ENCODE assay signal across 1 cellular context in genomic region chr2:378364-378763, GRCh38.
TF ChIP-seq lines count a peak whose summit lies in the region.

No MANE protein-coding gene starts in this region.

TF ChIP-seq in HepG2, 621 proteins besides CTCF, POLR2A, EP300 and RAD21 (continued from another document and continues in another):
- 0 out of 2 replicates have a peak, but pooled peaks have one; percentile 21 for TF ChIP-seq ZNF609 (CRISPR knock-in tag; IDR thresholded peaks at IDR 0.05; ENCODE audit: borderline replicate concordance)
- no peak for TF ChIP-seq ZFP36L2 (CRISPR knock-in tag; IDR thresholded peaks at IDR 0.05)
- TF ChIP-seq SIX4 (CRISPR knock-in tag; IDR thresholded peaks at IDR 0.05): no peak
- TF ChIP-seq CBFB (CRISPR knock-in tag; IDR thresholded peaks at IDR 0.05): no peak
- TF ChIP-seq ZNF704 (CRISPR knock-in tag; IDR thresholded peaks at IDR 0.05; ENCODE audit: borderline replicate concordance): no peak
- no peak for TF ChIP-seq NR2F1 (CRISPR knock-in tag; IDR thresholded peaks at IDR 0.05)
- TF ChIP-seq, protein P1, sequence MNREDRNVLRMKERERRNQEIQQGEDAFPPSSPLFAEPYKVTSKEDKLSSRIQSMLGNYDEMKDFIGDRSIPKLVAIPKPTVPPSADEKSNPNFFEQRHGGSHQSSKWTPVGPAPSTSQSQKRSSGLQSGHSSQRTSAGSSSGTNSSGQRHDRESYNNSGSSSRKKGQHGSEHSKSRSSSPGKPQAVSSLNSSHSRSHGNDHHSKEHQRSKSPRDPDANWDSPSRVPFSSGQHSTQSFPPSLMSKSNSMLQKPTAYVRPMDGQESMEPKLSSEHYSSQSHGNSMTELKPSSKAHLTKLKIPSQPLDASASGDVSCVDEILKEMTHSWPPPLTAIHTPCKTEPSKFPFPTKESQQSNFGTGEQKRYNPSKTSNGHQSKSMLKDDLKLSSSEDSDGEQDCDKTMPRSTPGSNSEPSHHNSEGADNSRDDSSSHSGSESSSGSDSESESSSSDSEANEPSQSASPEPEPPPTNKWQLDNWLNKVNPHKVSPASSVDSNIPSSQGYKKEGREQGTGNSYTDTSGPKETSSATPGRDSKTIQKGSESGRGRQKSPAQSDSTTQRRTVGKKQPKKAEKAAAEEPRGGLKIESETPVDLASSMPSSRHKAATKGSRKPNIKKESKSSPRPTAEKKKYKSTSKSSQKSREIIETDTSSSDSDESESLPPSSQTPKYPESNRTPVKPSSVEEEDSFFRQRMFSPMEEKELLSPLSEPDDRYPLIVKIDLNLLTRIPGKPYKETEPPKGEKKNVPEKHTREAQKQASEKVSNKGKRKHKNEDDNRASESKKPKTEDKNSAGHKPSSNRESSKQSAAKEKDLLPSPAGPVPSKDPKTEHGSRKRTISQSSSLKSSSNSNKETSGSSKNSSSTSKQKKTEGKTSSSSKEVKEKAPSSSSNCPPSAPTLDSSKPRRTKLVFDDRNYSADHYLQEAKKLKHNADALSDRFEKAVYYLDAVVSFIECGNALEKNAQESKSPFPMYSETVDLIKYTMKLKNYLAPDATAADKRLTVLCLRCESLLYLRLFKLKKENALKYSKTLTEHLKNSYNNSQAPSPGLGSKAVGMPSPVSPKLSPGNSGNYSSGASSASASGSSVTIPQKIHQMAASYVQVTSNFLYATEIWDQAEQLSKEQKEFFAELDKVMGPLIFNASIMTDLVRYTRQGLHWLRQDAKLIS (CRISPR knock-in tag; IDR thresholded peaks at IDR 0.05): no peak
- TF ChIP-seq ZNF577 (CRISPR knock-in tag; IDR thresholded peaks at IDR 0.05; ENCODE audit: borderline replicate concordance, low read depth): no peak
- no peak for TF ChIP-seq ZNF256 (CRISPR knock-in tag; conservative IDR thresholded peaks at IDR 0.05)
- TF ChIP-seq ARID5B (CRISPR knock-in tag; IDR thresholded peaks at IDR 0.05): 0 out of 2 replicates have a peak, but pooled peaks have one; percentile 10
- TF ChIP-seq PBX3 (CRISPR knock-in tag; IDR thresholded peaks at IDR 0.05; ENCODE audit: borderline replicate concordance): no peak
- TF ChIP-seq PHF8 (CRISPR knock-in tag; IDR thresholded peaks at IDR 0.05): no peak
- no peak for TF ChIP-seq CREBL2 (CRISPR knock-in tag; IDR thresholded peaks at IDR 0.05; ENCODE audit: borderline replicate concordance)
- TF ChIP-seq ZNF33B (CRISPR knock-in tag; IDR thresholded peaks at IDR 0.05): no peak
- TF ChIP-seq KLF12 (CRISPR knock-in tag; IDR thresholded peaks at IDR 0.05; ENCODE audit: borderline replicate concordance): no peak
- TF ChIP-seq ZNF878 (CRISPR knock-in tag; IDR thresholded peaks at IDR 0.05): no peak
- no peak for TF ChIP-seq ZNF629 (CRISPR knock-in tag; conservative IDR thresholded peaks at IDR 0.05)
- TF ChIP-seq RFX1 (IDR thresholded peaks at IDR 0.05): no peak
- TF ChIP-seq CHD2 (IDR thresholded peaks at IDR 0.05; ENCODE audit: low read depth, low read length): no peak
- TF ChIP-seq TBP (CRISPR knock-in tag; IDR thresholded peaks at IDR 0.05): no peak
- no peak for TF ChIP-seq HMG20B (CRISPR knock-in tag; conservative IDR thresholded peaks at IDR 0.05)
- TF ChIP-seq, protein P2, sequence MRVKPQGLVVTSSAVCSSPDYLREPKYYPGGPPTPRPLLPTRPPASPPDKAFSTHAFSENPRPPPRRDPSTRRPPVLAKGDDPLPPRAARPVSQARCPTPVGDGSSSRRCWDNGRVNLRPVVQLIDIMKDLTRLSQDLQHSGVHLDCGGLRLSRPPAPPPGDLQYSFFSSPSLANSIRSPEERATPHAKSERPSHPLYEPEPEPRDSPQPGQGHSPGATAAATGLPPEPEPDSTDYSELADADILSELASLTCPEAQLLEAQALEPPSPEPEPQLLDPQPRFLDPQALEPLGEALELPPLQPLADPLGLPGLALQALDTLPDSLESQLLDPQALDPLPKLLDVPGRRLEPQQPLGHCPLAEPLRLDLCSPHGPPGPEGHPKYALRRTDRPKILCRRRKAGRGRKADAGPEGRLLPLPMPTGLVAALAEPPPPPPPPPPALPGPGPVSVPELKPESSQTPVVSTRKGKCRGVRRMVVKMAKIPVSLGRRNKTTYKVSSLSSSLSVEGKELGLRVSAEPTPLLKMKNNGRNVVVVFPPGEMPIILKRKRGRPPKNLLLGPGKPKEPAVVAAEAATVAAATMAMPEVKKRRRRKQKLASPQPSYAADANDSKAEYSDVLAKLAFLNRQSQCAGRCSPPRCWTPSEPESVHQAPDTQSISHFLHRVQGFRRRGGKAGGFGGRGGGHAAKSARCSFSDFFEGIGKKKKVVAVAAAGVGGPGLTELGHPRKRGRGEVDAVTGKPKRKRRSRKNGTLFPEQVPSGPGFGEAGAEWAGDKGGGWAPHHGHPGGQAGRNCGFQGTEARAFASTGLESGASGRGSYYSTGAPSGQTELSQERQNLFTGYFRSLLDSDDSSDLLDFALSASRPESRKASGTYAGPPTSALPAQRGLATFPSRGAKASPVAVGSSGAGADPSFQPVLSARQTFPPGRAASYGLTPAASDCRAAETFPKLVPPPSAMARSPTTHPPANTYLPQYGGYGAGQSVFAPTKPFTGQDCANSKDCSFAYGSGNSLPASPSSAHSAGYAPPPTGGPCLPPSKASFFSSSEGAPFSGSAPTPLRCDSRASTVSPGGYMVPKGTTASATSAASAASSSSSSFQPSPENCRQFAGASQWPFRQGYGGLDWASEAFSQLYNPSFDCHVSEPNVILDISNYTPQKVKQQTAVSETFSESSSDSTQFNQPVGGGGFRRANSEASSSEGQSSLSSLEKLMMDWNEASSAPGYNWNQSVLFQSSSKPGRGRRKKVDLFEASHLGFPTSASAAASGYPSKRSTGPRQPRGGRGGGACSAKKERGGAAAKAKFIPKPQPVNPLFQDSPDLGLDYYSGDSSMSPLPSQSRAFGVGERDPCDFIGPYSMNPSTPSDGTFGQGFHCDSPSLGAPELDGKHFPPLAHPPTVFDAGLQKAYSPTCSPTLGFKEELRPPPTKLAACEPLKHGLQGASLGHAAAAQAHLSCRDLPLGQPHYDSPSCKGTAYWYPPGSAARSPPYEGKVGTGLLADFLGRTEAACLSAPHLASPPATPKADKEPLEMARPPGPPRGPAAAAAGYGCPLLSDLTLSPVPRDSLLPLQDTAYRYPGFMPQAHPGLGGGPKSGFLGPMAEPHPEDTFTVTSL (CRISPR knock-in tag; IDR thresholded peaks at IDR 0.05; ENCODE audit: borderline replicate concordance): no peak
- TF ChIP-seq, protein P3, sequence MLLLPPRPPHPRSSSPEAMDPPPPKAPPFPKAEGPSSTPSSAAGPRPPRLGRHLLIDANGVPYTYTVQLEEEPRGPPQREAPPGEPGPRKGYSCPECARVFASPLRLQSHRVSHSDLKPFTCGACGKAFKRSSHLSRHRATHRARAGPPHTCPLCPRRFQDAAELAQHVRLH (CRISPR knock-in tag; IDR thresholded peaks at IDR 0.05; ENCODE audit: borderline replicate concordance, low read depth): no peak
- TF ChIP-seq, protein P4, sequence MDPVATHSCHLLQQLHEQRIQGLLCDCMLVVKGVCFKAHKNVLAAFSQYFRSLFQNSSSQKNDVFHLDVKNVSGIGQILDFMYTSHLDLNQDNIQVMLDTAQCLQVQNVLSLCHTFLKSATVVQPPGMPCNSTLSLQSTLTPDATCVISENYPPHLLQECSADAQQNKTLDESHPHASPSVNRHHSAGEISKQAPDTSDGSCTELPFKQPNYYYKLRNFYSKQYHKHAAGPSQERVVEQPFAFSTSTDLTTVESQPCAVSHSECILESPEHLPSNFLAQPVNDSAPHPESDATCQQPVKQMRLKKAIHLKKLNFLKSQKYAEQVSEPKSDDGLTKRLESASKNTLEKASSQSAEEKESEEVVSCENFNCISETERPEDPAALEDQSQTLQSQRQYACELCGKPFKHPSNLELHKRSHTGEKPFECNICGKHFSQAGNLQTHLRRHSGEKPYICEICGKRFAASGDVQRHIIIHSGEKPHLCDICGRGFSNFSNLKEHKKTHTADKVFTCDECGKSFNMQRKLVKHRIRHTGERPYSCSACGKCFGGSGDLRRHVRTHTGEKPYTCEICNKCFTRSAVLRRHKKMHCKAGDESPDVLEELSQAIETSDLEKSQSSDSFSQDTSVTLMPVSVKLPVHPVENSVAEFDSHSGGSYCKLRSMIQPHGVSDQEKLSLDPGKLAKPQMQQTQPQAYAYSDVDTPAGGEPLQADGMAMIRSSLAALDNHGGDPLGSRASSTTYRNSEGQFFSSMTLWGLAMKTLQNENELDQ (CRISPR knock-in tag; IDR thresholded peaks at IDR 0.05; ENCODE audit: borderline replicate concordance): no peak
